18 cellular contexts compared by ENCODE assay signal in genomic region chr16:66194866-66195265, GRCh38.
DNase-seq lines count a peak whose midpoint lies in the region; ATAC-seq and TF ChIP-seq lines count a peak whose summit lies in the region.
"Had no signal": no experiment of that assay in that cellular context is flagged by ENCODE, and none has a peak within 500 bp of the region (broad histone marks: within the 10 kb centered on the region; RNA-seq: fewer than 3 reads in every experiment).

No MANE protein-coding gene starts in this region.

- no peaks in the 10 kb centered on the region for H3K36me3 ChIP-seq in endodermal cell (ENCODE audit: control insufficient read depth, insufficient read depth, low read length)
- H3K36me3 ChIP-seq: BE2C, BLaER1 had no signal

- POLR2A ChIA-PET in CD4-positive, alpha-beta T cell (lab: Charles Lee) = no interaction called here

- no peaks in the 10 kb centered on the region for H3K27me3 Mint-ChIP-seq in endodermal cell (ENCODE audit: insufficient read depth)
- peaks cover 19% of the 10 kb centered on the region for H3K27me3 Mint-ChIP-seq in CD4-positive, alpha-beta T cell

- no peak overlapping the region for H3K27ac Mint-ChIP-seq in endodermal cell
- H3K27ac Mint-ChIP-seq in CD4-positive, alpha-beta T cell = no peak overlapping the region
- H3K27ac Mint-ChIP-seq: CD4-positive, CD25-positive, alpha-beta regulatory T cell; CD8-positive, alpha-beta T cell had no signal

- no peak overlapping the region for H3K9ac ChIP-seq in endodermal cell (ENCODE audit: extremely low read depth, low read length, poor library complexity, severe bottlenecking)
- H3K9ac ChIP-seq: BLaER1 had no signal

- H3K9me3 ChIP-seq in endodermal cell (ENCODE audit: control insufficient read depth, low read length) = no peaks in the 10 kb centered on the region
- no peaks in the 10 kb centered on the region for H3K9me3 ChIP-seq in CD4-positive, alpha-beta T cell (ENCODE audit: control insufficient read depth, low read length)
- H3K9me3 ChIP-seq: BE2C, BLaER1, Caco-2 had no signal

- H3K4me1 Mint-ChIP-seq in endodermal cell = peaks cover 14% of the 10 kb centered on the region
- H3K4me1 Mint-ChIP-seq in CD4-positive, alpha-beta T cell (ENCODE audit: low read depth) = no peaks in the 10 kb centered on the region
- H3K4me1 Mint-ChIP-seq: CD4-positive, CD25-positive, alpha-beta regulatory T cell had no signal

- no peaks in the 10 kb centered on the region for H3K27me3 ChIP-seq in endodermal cell (ENCODE audit: control insufficient read depth, insufficient read depth, low read length, poor library complexity, severe bottlenecking)
- H3K27me3 ChIP-seq in CD4-positive, alpha-beta T cell (ENCODE audit: control insufficient read depth, insufficient read depth, low read length) = peaks cover 9% of the 10 kb centered on the region
- H3K27me3 ChIP-seq: BE2C, BLaER1 had no signal

- TF ChIP-seq CTCF in endodermal cell (conservative IDR thresholded peaks at IDR 0.05) (no peak), fibroblast of villous mesenchyme (IDR thresholded peaks at IDR 0.05; ENCODE audit: insufficient read depth, low read depth, low read length) (no peak)
- no peak for TF ChIP-seq CTCF in CD4-positive, alpha-beta T cell (IDR thresholded peaks at IDR 0.05)

- H3K4me3 Mint-ChIP-seq in endodermal cell = no peak overlapping the region
- no peak overlapping the region for H3K4me3 Mint-ChIP-seq in CD4-positive, alpha-beta T cell
- H3K4me3 Mint-ChIP-seq: CD14-positive monocyte; CD8-positive, alpha-beta T cell had no signal

- H3K4me1 ChIP-seq in endodermal cell (ENCODE audit: control insufficient read depth, insufficient read depth, low read length) = no peaks in the 10 kb centered on the region
- H3K4me1 ChIP-seq: BE2C, Caco-2 had no signal

- no peaks in the 10 kb centered on the region for H3K9me3 Mint-ChIP-seq in endodermal cell
- H3K9me3 Mint-ChIP-seq in CD4-positive, alpha-beta T cell = no peaks in the 10 kb centered on the region
- H3K9me3 Mint-ChIP-seq: CD8-positive, alpha-beta T cell had no signal

- H3K27ac ChIP-seq in endodermal cell (ENCODE audit: low read depth, low read length) = no peak overlapping the region
- H3K27ac ChIP-seq in CD4-positive, alpha-beta T cell (ENCODE audit: low read depth, low read length) = no peak overlapping the region
- H3K27ac ChIP-seq: BLaER1 had no signal

- DNase-seq in amniotic epithelial cell (ENCODE audit: low read depth) (peak; percentile 46), endodermal cell (peak; percentile 8), fibroblast of villous mesenchyme (ENCODE audit: low read depth) (peak; percentile 8)
- no peak for DNase-seq in CD4-positive, alpha-beta T cell
- no peak for DNase-seq in activated CD8-positive, alpha-beta memory T cell treated with anti-CD3 and anti-CD28 coated beads, Interleukin-2, amount 50 U/mL, for 4 hours
- DNase-seq: 8988T; ACHN; BE2C; C1 segment of cervical spinal cord; Caco-2; Calu3; CD4-positive, CD25-positive, alpha-beta regulatory T cell; CD8-positive, alpha-beta T cell; DMS79 treated with DMSO at 0.1 percent for 48 hours; GF-D8 had no signal

- CTCF ChIA-PET in CD4-positive, alpha-beta T cell (lab: Charles Lee) = no interaction called here

- no peaks in the 10 kb centered on the region for H3K36me3 Mint-ChIP-seq in endodermal cell (ENCODE audit: low read depth)
- no peaks in the 10 kb centered on the region for H3K36me3 Mint-ChIP-seq in CD4-positive, alpha-beta T cell (ENCODE audit: low read depth)
- H3K36me3 Mint-ChIP-seq: CD14-positive monocyte; CD4-positive, CD25-positive, alpha-beta regulatory T cell; CD8-positive, alpha-beta T cell had no signal

- H3K4me3 ChIP-seq in endodermal cell (ENCODE audit: low read length) = no peak overlapping the region
- H3K4me3 ChIP-seq in fibroblast of villous mesenchyme (ENCODE audit: low read depth, low read length) = no peak overlapping the region
- H3K4me3 ChIP-seq: BLaER1 had no signal

- no peak for ATAC-seq in CD4-positive, alpha-beta T cell (ENCODE audit: poor library complexity)
- no peak for ATAC-seq in GM18858 (IDR thresholded peaks at IDR 0.05; ENCODE audit: unreplicated experiment)
- ATAC-seq: CD8-positive, alpha-beta T cell had no signal

- intact Hi-C loops in CD4-positive, alpha-beta T cell (cut with DNase I, micrococcal nuclease) = no loop called here

Comparison
In these comparisons a context has a peak if more than half of its experiments do, and no peak if none do; other contexts are left out.
1. DNase-seq: peak in amniotic epithelial cell (single experiment), endodermal cell (single experiment) and fibroblast of villous mesenchyme (single experiment); none in CD4-positive, alpha-beta T cell (0 of 10) and activated CD8-positive, alpha-beta memory T cell treated with anti-CD3 and anti-CD28 coated beads, Interleukin-2, amount 50 U/mL, for 4 hours (single experiment).